Comparison of ENCODE assay signal across 2 cellular contexts in genomic region chr20:52008874-52009273, GRCh38.
A peak's percentile ranks its signal among the peaks of the same experiment; 100 is the strongest.
TF ChIP-seq lines count a peak whose summit lies in the region.

No MANE protein-coding gene starts in this region.

TF ChIP-seq in HepG2, 621 proteins besides CTCF, POLR2A, EP300 and RAD21:
- TF ChIP-seq CEBPB (IDR thresholded peaks at IDR 0.05; ENCODE audit: borderline replicate concordance, low read depth, low read length) (peak; percentile 87), ATF4 (CRISPR knock-in tag; IDR thresholded peaks at IDR 0.05) (peak in 1 of 2 experiments; percentile 70; a peak in 2 of 4 replicates), ATF7 (IDR thresholded peaks at IDR 0.05) (peak; percentile 23; the same call in 1 of the 2 replicates), ATF7 (CRISPR knock-in tag; IDR thresholded peaks at IDR 0.05) (no peak), CEBPG (CRISPR knock-in tag; IDR thresholded peaks at IDR 0.05) (peak; percentile 74), ZNF720 (CRISPR knock-in tag; IDR thresholded peaks at IDR 0.05) (no peak), RFX3 (CRISPR knock-in tag; IDR thresholded peaks at IDR 0.05) (no peak), ZNF737 (CRISPR knock-in tag; IDR thresholded peaks at IDR 0.05; ENCODE audit: borderline replicate concordance) (0 out of 2 replicates have a peak, but pooled peaks have one; percentile 8), DZIP1 (CRISPR knock-in tag; IDR thresholded peaks at IDR 0.05) (no peak), ZBTB37 (CRISPR knock-in tag; IDR thresholded peaks at IDR 0.05) (no peak)
TF ChIP-seq in HepG2: peak in this region for 5.

TF ChIP-seq in H1, 55 proteins besides CTCF, POLR2A, EP300 and RAD21:
- TF ChIP-seq CEBPB (IDR thresholded peaks at IDR 0.05; ENCODE audit: low read depth, low read length) (0 out of 2 replicates have a peak, but pooled peaks have one; percentile 1), HDAC2 (IDR thresholded peaks at IDR 0.05; ENCODE audit: borderline replicate concordance in 1 of 2, low read depth in 2 of 2, low read length in 2 of 2) (no peak), SIX5 (IDR thresholded peaks at IDR 0.05; ENCODE audit: low read depth, low read length) (no peak), BCL11A (IDR thresholded peaks at IDR 0.05; ENCODE audit: low read depth in 2 of 2, low read length in 2 of 2) (no peak), GABPA (IDR thresholded peaks at IDR 0.05; ENCODE audit: borderline replicate concordance, insufficient read depth, low read length) (no peak)
